ENCODE assay signal across 28 cellular contexts in genomic region chrX:44218465-44218864, GRCh38.
DNase-seq lines count a peak whose midpoint lies in the region; ATAC-seq, FAIRE-seq and TF ChIP-seq lines count a peak whose summit lies in the region.
"Had no signal": no experiment of that assay in that cellular context is flagged by ENCODE, and none has a peak within 500 bp of the region (broad histone marks: within the 10 kb centered on the region; RNA-seq: fewer than 3 reads in every experiment).

No MANE protein-coding gene starts in this region.

- no peaks in the 10 kb centered on the region for H3K79me2 ChIP-seq in astrocyte (ENCODE audit: insufficient read depth, low read length)

- H3K36me3 ChIP-seq in astrocyte (ENCODE audit: insufficient read depth, low read length) (no peaks in the 10 kb centered on the region), pancreas (no peaks in the 10 kb centered on the region)
- H3K36me3 ChIP-seq: BE2C, BLaER1 had no signal

- no peak overlapping the region for H3K4me3 ChIP-seq in astrocyte (ENCODE audit: insufficient read depth, low read depth, low read length)
- no peak overlapping the region for H3K4me3 ChIP-seq in pancreas
- H3K4me3 ChIP-seq: BLaER1, GM12878 had no signal

- H2AFZ ChIP-seq in astrocyte (ENCODE audit: low read depth, low read length) = no peak overlapping the region

- ATAC-seq in left colon = peak; percentile 77
- no peak for ATAC-seq in pancreas
- ATAC-seq: GM12878 had no signal

- H3K27ac Mint-ChIP-seq in astrocyte (ENCODE audit: unreplicated experiment) = no peak overlapping the region
- H3K27ac Mint-ChIP-seq: CD4-positive, alpha-beta memory T cell; CD4-positive, CD25-positive, alpha-beta regulatory T cell; CD8-positive, alpha-beta memory T cell had no signal

- H4K20me1 ChIP-seq in astrocyte (ENCODE audit: insufficient read depth, low read length) = no peaks in the 10 kb centered on the region
- H4K20me1 ChIP-seq: BLaER1 had no signal

- H3K4me3 Mint-ChIP-seq in astrocyte (ENCODE audit: unreplicated experiment) = no peak overlapping the region
- H3K4me3 Mint-ChIP-seq: CD14-positive monocyte; CD4-positive, alpha-beta memory T cell; CD4-positive, CD25-positive, alpha-beta regulatory T cell; CD8-positive, alpha-beta memory T cell had no signal

- H3K4me1 ChIP-seq in astrocyte (ENCODE audit: insufficient read depth, low read length) (no peaks in the 10 kb centered on the region), pancreas (peaks cover 0 to 5% (median 2%) of the 10 kb centered on the region in 3 donors)
- H3K4me1 ChIP-seq: BE2C, BLaER1 had no signal

- no peaks in the 10 kb centered on the region for H3K27me3 Mint-ChIP-seq in astrocyte (ENCODE audit: low read depth, unreplicated experiment)
- H3K27me3 Mint-ChIP-seq: CD4-positive, alpha-beta memory T cell had no signal

- no peak for TF ChIP-seq CTCF in astrocyte (IDR thresholded peaks at IDR 0.05; ENCODE audit: insufficient read depth, low read depth, low read length)
- no peak for TF ChIP-seq CTCF in pancreas (IDR thresholded peaks at IDR 0.05)

- H3K27ac ChIP-seq in astrocyte (ENCODE audit: low read depth, low read length) = no peak overlapping the region
- no peak overlapping the region for H3K27ac ChIP-seq in pancreas
- H3K27ac ChIP-seq: BLaER1 had no signal

- no peaks in the 10 kb centered on the region for H3K9me3 Mint-ChIP-seq in astrocyte (ENCODE audit: unreplicated experiment)
- H3K9me3 Mint-ChIP-seq: CD4-positive, alpha-beta memory T cell; CD8-positive, alpha-beta memory T cell had no signal

- H3K9ac ChIP-seq in astrocyte (ENCODE audit: low read length) = no peak overlapping the region
- H3K9ac ChIP-seq: BLaER1 had no signal

- DNase-seq in LoVo (ENCODE audit: low spot score) (peak; percentile 3), astrocyte (ENCODE audit: low read depth) (no peak), left colon (no peak), pancreas (no peak), NOMO-1 treated with DMSO at 0.1 percent for 48 hours (lab: John Stamatoyannopoulos, UW; ENCODE audit: unreplicated experiment) (no peak), NCI-H345 (lab: John Stamatoyannopoulos, UW) (no peak)
- no peak for DNase-seq in effector CD4-positive, alpha-beta T cell
- no peak for DNase-seq in activated naive CD4-positive, alpha-beta T cell (lab: John Stamatoyannopoulos, UW)
- DNase-seq: 8988T; ACHN; BE2C; C1 segment of cervical spinal cord; CD4-positive, alpha-beta memory T cell; CD4-positive, CD25-positive, alpha-beta regulatory T cell; CD8-positive, alpha-beta memory T cell; COR-L47; DMS 273 treated with DMSO at 0.1 percent for 48 hours; DMS153; DMS53; DMS79; DND-41; EL; GDM1 had no signal

- no peaks in the 10 kb centered on the region for H3K36me3 Mint-ChIP-seq in astrocyte (ENCODE audit: low read depth, unreplicated experiment)
- H3K36me3 Mint-ChIP-seq: CD14-positive monocyte; CD4-positive, CD25-positive, alpha-beta regulatory T cell; CD8-positive, alpha-beta memory T cell had no signal

- H3K27me3 ChIP-seq in astrocyte (ENCODE audit: insufficient read depth, low read length) (no peaks in the 10 kb centered on the region), pancreas (no peaks in the 10 kb centered on the region)
- H3K27me3 ChIP-seq: BE2C, BLaER1 had no signal

- WGBS in pancreas, 2 donors = 82 to 91% methylated on average over 3 of the region's 3 CpGs

- intact Hi-C loops in left colon (cut with DNase I, micrococcal nuclease) = no loop called here
- intact Hi-C loops in pancreas (cut with DNase I) = no loop called here

- no peaks in the 10 kb centered on the region for H3K4me1 Mint-ChIP-seq in astrocyte (ENCODE audit: low read depth, unreplicated experiment)
- H3K4me1 Mint-ChIP-seq: CD14-positive monocyte; CD4-positive, alpha-beta memory T cell; CD4-positive, CD25-positive, alpha-beta regulatory T cell; CD8-positive, alpha-beta memory T cell had no signal

- H3K4me2 ChIP-seq in astrocyte (ENCODE audit: low read length) = no peak overlapping the region
- H3K4me2 ChIP-seq: BLaER1 had no signal

- H3K9me3 ChIP-seq in astrocyte (ENCODE audit: insufficient read depth, low read depth, low read length) (no peaks in the 10 kb centered on the region), pancreas (no peaks in the 10 kb centered on the region)
- H3K9me3 ChIP-seq: BE2C, BLaER1 had no signal

- FAIRE-seq in astrocyte (lab: Jason Lieb, UNC) (peak; percentile 73), pancreas (lab: Jason Lieb, UNC) (peak; percentile 87)
- FAIRE-seq: GM12878, GM12892, GM18507 had no signal
